In the genomic region with DNA sequence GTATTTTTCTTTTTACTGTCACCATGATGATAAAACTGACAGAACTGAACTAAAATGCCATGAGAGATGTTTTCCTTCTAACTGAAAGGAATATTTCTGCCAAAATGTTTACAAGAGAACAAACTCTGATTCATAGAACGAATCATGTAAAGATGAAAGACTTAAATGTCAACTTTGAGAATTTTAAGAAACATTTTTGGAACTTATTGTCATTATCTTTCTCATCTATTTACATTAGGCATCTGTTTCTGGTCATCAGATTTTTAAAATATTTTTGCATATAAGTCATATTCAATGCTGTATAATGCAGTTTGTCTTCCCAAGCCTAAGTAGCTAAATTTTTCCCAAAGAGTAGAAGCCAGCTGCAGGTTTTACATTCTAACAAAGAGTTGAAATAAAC, we compare ENCODE assay signal across 12 cellular contexts.
"Had no signal": no experiment of that assay in that cellular context is flagged by ENCODE, and none has a peak within 500 bp of the region (broad histone marks: within the 10 kb centered on the region; RNA-seq: fewer than 3 reads in every experiment).

No MANE protein-coding gene starts in this region.

- H3K4me1 ChIP-seq: adrenal gland, thyroid gland had no signal

- H3K27ac ChIP-seq: adrenal gland, brain microvascular endothelial cell, dorsolateral prefrontal cortex, gastroesophageal sphincter, pancreas, thyroid gland, VCaP had no signal

- DNase-seq: activated CD4-positive, alpha-beta T cell treated with anti-CD3 and anti-CD28 coated beads for 36 hours; activated CD8-positive, alpha-beta T cell treated with anti-CD3 and anti-CD28 coated beads, Interleukin-2, amount 10 ng/mL, durations not matched to agents 7 days and 5 days; activated naive CD4-positive, alpha-beta T cell treated with anti-CD3 and anti-CD28 coated beads for 36 hours; adrenal gland; brain microvascular endothelial cell; cerebellar nuclear complex; dorsolateral prefrontal cortex; pancreas; T-cell; thyroid gland had no signal

- H3K4me3 ChIP-seq: adrenal gland, dorsolateral prefrontal cortex, gastroesophageal sphincter, pancreas, thyroid gland had no signal

- H3K9me3 ChIP-seq: adrenal gland, gastroesophageal sphincter, pancreas, thyroid gland had no signal

- H3K27me3 ChIP-seq: adrenal gland, brain microvascular endothelial cell, gastroesophageal sphincter, pancreas, thyroid gland had no signal

- ATAC-seq: activated CD4-positive, alpha-beta T cell treated with anti-CD3 and anti-CD28 coated beads for 36 hours; activated CD8-positive, alpha-beta T cell treated with anti-CD3 and anti-CD28 coated beads, Interleukin-2, amount 10 ng/mL, durations not matched to agents 7 days and 5 days; gastroesophageal sphincter; pancreas; T-cell had no signal

- H3K36me3 ChIP-seq: adrenal gland, brain microvascular endothelial cell, gastroesophageal sphincter, pancreas, thyroid gland had no signal
